Comparison of ENCODE assay signal across 13 cellular contexts in the genomic region with DNA sequence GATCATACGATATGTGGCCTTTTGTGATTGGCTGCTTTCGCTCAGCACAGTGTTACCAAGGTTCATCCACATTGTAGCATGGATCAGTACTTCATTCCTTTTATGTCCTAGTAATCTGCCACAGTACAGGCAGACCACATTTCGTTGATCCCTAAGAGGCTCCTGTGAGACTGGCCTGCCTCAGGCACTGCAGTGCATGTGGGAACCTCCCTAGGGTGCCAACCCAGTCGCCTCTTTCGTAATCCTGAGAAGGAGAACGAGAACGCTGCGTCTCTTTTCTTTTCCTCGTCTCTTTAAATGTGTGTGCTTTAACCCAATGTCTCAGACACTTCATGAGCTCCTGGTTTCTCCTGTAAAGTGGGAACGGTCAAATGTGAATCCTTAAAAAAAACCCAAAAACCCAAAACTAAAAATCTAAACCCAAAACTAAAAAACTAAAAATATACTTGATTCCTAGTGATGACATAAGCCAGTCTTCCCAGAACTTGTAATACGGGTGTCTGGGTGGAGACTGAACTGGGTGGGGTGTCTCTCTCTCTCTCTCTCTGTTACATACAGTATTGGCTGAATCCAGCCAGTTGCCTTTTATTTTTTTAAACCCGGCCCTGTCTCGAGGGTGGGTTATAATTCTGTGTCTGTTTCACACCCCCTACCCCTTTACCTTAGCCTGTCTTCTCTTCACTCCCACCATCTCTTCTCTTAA. TPM values are rescaled to one million over a fixed set of nuclear protein-coding genes. Genes with fewer than 3 reads are reported as not detected.
DNase-seq lines count a peak whose midpoint lies in the region; ATAC-seq and TF ChIP-seq lines count a peak whose summit lies in the region.
"Had no signal": no experiment of that assay in that cellular context is flagged by ENCODE, and none has a peak within 500 bp of the region (broad histone marks: within the 10 kb centered on the region; RNA-seq: fewer than 3 reads in every experiment).

No MANE protein-coding gene starts in this region.

- H4K20me1 ChIP-seq in SK-N-SH (ENCODE audit: insufficient read depth) = no peaks in the 10 kb centered on the region

- H3K27me3 ChIP-seq in A673 (replicated peaks; ENCODE audit: insufficient read depth, low read depth, low read length, poor library complexity) = no peaks in the 10 kb centered on the region
- H3K27me3 ChIP-seq in SK-N-SH (ENCODE audit: insufficient read depth) = no peaks in the 10 kb centered on the region
- H3K27me3 ChIP-seq in naive thymus-derived CD4-positive, alpha-beta T cell (ENCODE audit: control insufficient read depth in 2 of 2, insufficient read depth in 2 of 2, low read length in 2 of 2) = no peaks in the 10 kb centered on the region
- H3K27me3 ChIP-seq: stomach had no signal

- no peak for TF ChIP-seq RAD21 in SK-N-SH (IDR thresholded peaks at IDR 0.05; ENCODE audit: low read length)

- H3K4me3 ChIP-seq in A673 (ENCODE audit: low read depth, low read length, poor library complexity, severe bottlenecking) (no peak overlapping the region), NB4 (ENCODE audit: low read depth, low read length) (no peak overlapping the region), SK-N-SH (ENCODE audit: low read depth in 2 of 2, low read length in 1 of 2) (no peak overlapping the region), mucosa of descending colon (no peak overlapping the region)
- no peak overlapping the region for H3K4me3 ChIP-seq in naive thymus-derived CD4-positive, alpha-beta T cell (ENCODE audit: low read length)
- H3K4me3 ChIP-seq: stomach had no signal

- H3K4me1 Mint-ChIP-seq in naive thymus-derived CD4-positive, alpha-beta T cell = peaks cover 0 to 7% (median 0%) of the 10 kb centered on the region in 7 donors

- TF ChIP-seq CTCF in A673 (conservative IDR thresholded peaks at IDR 0.05; ENCODE audit: low read depth, low read length) (no peak), NB4 (IDR thresholded peaks at IDR 0.05; ENCODE audit: low read depth, low read length) (no peak), SK-N-SH (IDR thresholded peaks at IDR 0.05) (no peak), mucosa of descending colon (IDR thresholded peaks at IDR 0.05) (no peak)

- no peaks in the 10 kb centered on the region for H3K9me3 ChIP-seq in A673 (ENCODE audit: low read depth, low read length, poor library complexity, severe bottlenecking)
- no peaks in the 10 kb centered on the region for H3K9me3 ChIP-seq in SK-N-SH
- no peaks in the 10 kb centered on the region for H3K9me3 ChIP-seq in naive thymus-derived CD4-positive, alpha-beta T cell (ENCODE audit: control insufficient read depth in 2 of 3, low read length in 3 of 3)
- no peaks in the 10 kb centered on the region for H3K9me3 ChIP-seq in mucosa of descending colon
- H3K9me3 ChIP-seq: stomach had no signal

- no peak for TF ChIP-seq POLR2A in NB4 (IDR thresholded peaks at IDR 0.05; ENCODE audit: extremely low read depth, insufficient read length)

- H3K36me3 ChIP-seq in A673 (ENCODE audit: insufficient read depth, low read length, poor library complexity, severe bottlenecking) = peaks cover 6% of the 10 kb centered on the region
- peaks cover 13% of the 10 kb centered on the region in 2 experiments for H3K36me3 ChIP-seq in SK-N-SH (replicated peaks in 1 of 2; ENCODE audit: control insufficient read depth in 1 of 2, insufficient read depth in 2 of 2, low read length in 1 of 2)
- H3K36me3 ChIP-seq in naive thymus-derived CD4-positive, alpha-beta T cell (ENCODE audit: control insufficient read depth in 2 of 3, insufficient read depth in 3 of 3, low read length in 3 of 3) = peaks cover 0 to 34% (median 5%) of the 10 kb centered on the region in 3 experiments
- no peaks in the 10 kb centered on the region for H3K36me3 ChIP-seq in mucosa of descending colon (ENCODE audit: low read depth)

- no peak for TF ChIP-seq EP300 in SK-N-SH (IDR thresholded peaks at IDR 0.05; ENCODE audit: borderline replicate concordance in 1 of 2, low read depth in 1 of 2, low read length in 1 of 2)

- POLR2A ChIA-PET in A673 (lab: Charles Lee; ENCODE audit: low non-redundant PET) (interaction anchor here (0.6 kb wide), 1 partner anchor 31 kb away, joined by 3 read pairs; no protein-coding TSS in a partner anchor), SK-N-SH (lab: Yijun Ruan, JAX) (no interaction called here)
- POLR2A ChIA-PET in naive thymus-derived CD4-positive, alpha-beta T cell (lab: Charles Lee) = no interaction called here

- no peak overlapping the region for H2AFZ ChIP-seq in SK-N-SH (ENCODE audit: low read depth)

- BruUV-seq in A673 (replicated peaks; lab: Mats Ljungman, UMichigan) = no TSS peak

- no peak overlapping the region for H3K9ac ChIP-seq in SK-N-SH

- H3K4me3 Mint-ChIP-seq in naive thymus-derived CD4-positive, alpha-beta T cell = no peak overlapping the region

- DNase-seq in A673 (ENCODE audit: low spot score) = peak; percentile 81
- peak; percentile 87 for DNase-seq in NB4 (ENCODE audit: low read depth)
- peak; percentile 27 for DNase-seq in occipital lobe (lab: John Stamatoyannopoulos, UW)
- no peak for DNase-seq in SK-N-SH
- DNase-seq in retina = no peak
- no peak for DNase-seq in naive thymus-derived CD4-positive, alpha-beta T cell
- no peak for DNase-seq in mucosa of descending colon
- DNase-seq: amniotic stem cell; left colon; PC-3; stimulated activated CD4-positive, alpha-beta T cell treated with anti-CD3 and anti-CD28 coated beads, Interleukin-4, amount 100 ng/mL, for 4 hours; stomach had no signal

- peaks cover 20 to 52% (median 22%) of the 10 kb centered on the region in 5 donors for H3K36me3 Mint-ChIP-seq in naive thymus-derived CD4-positive, alpha-beta T cell

- H3K9me2 ChIP-seq in SK-N-SH = no peaks in the 10 kb centered on the region

- H3K4me2 ChIP-seq in SK-N-SH = no peak overlapping the region

- WGBS in SK-N-SH (ENCODE audit: low lambda C conversion rate) = 94% methylated on average over 13 of the region's 13 CpGs

- H3K27me3 Mint-ChIP-seq in naive thymus-derived CD4-positive, alpha-beta T cell = no peaks in the 10 kb centered on the region

- no peaks in the 10 kb centered on the region for H3F3A ChIP-seq in SK-N-SH (replicated peaks; ENCODE audit: insufficient read depth)

- H3K4me1 ChIP-seq in A673 (ENCODE audit: insufficient read depth, low read length, poor library complexity, severe bottlenecking) (peaks cover 11% of the 10 kb centered on the region), SK-N-SH (ENCODE audit: control insufficient read depth in 1 of 2, insufficient read depth in 2 of 2, low read depth in 1 of 2, low read length in 1 of 2) (no peaks in the 10 kb centered on the region), mucosa of descending colon (ENCODE audit: low read depth) (no peaks in the 10 kb centered on the region)
- no peaks in the 10 kb centered on the region for H3K4me1 ChIP-seq in naive thymus-derived CD4-positive, alpha-beta T cell (ENCODE audit: control insufficient read depth in 2 of 2, insufficient read depth in 2 of 2, low read length in 2 of 2)
- H3K4me1 ChIP-seq: stomach had no signal

- H3K79me2 ChIP-seq in SK-N-SH (ENCODE audit: insufficient read depth) = no peaks in the 10 kb centered on the region

- intact Hi-C loops in A673 (cut with micrococcal nuclease; ENCODE audit: unreplicated experiment) (no loop called here), mucosa of descending colon (cut with DNase I, micrococcal nuclease) (no loop called here)
- intact Hi-C loops in naive thymus-derived CD4-positive, alpha-beta T cell (cut with micrococcal nuclease) = no loop called here

- peak; percentile 97 for ATAC-seq in esophagus mucosa
- ATAC-seq in naive thymus-derived CD4-positive, alpha-beta T cell = no peak
- ATAC-seq in mucosa of descending colon = no peak
- ATAC-seq: left colon, PC-3 had no signal

- H3K27ac Mint-ChIP-seq in naive thymus-derived CD4-positive, alpha-beta T cell = no peak overlapping the region

- CTCF ChIA-PET in A673 (lab: Charles Lee) (no interaction called here), SK-N-SH (lab: Yijun Ruan, JAX) (interaction anchor here (1.5 to 1.6 kb wide), 2 partner anchors 9 to 10 kb away, joined by 5 read pairs; no protein-coding TSS in a partner anchor)
- CTCF ChIA-PET in naive thymus-derived CD4-positive, alpha-beta T cell (lab: Charles Lee) = interaction anchor here (0.5 kb wide), 1 partner anchor 83 kb away, joined by 3 read pairs; no protein-coding TSS in a partner anchor

- H3K27ac ChIP-seq in A673 (ENCODE audit: low read depth, low read length, poor library complexity, severe bottlenecking) = peak overlapping the region; percentile 74
- H3K27ac ChIP-seq in SK-N-SH (ENCODE audit: low read depth in 2 of 2, low read length in 1 of 2) = no peak overlapping the region
- H3K27ac ChIP-seq in naive thymus-derived CD4-positive, alpha-beta T cell (ENCODE audit: low read depth, low read length) = no peak overlapping the region
- H3K27ac ChIP-seq: stomach had no signal

- H3K9me3 Mint-ChIP-seq in naive thymus-derived CD4-positive, alpha-beta T cell = no peaks in the 10 kb centered on the region

TF ChIP-seq in SK-N-SH, 30 proteins besides CTCF, POLR2A, EP300 and RAD21 (continues in another document):
- TF ChIP-seq RCOR1 (IDR thresholded peaks at IDR 0.05; ENCODE audit: low read length) = no peak
- TF ChIP-seq, protein P1, sequence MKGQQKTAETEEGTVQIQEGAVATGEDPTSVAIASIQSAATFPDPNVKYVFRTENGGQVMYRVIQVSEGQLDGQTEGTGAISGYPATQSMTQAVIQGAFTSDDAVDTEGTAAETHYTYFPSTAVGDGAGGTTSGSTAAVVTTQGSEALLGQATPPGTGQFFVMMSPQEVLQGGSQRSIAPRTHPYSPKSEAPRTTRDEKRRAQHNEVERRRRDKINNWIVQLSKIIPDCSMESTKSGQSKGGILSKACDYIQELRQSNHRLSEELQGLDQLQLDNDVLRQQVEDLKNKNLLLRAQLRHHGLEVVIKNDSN (IDR thresholded peaks at IDR 0.05; ENCODE audit: borderline replicate concordance, low read depth) = no peak

RNA-seq across cellular contexts. Expression of gene AACS, which starts 14.9 kb away (rescaled TPM):
- total RNA-seq in A673 (2021) (20.1 and 24.8 TPM in 2 replicates), esophagus mucosa (51.8 TPM), occipital lobe (25.7 TPM), mucosa of descending colon (10 to 100 TPM; 29.0 to 58.4 (median 39.0) TPM)
- 17.1 and 17.3 TPM in 2 replicates for polyA plus RNA-seq in SK-N-SH (2012; rRNA removed)
- polyA plus RNA-seq in SK-N-SH (2012; cell fraction: cytosol; rRNA removed) = 11.1 and 14.1 TPM in 2 replicates
- 44.1 and 51.0 TPM in 2 replicates for polyA plus RNA-seq in SK-N-SH (2012; cell fraction: nucleus; rRNA removed)
- total RNA-seq in naive thymus-derived CD4-positive, alpha-beta T cell = 10 to 100 TPM; 11.6 to 21.7 (median 14.8) TPM
- polyA plus RNA-seq in naive thymus-derived CD4-positive, alpha-beta T cell = 10 to 100 TPM; 13.2 to 17.2 TPM

Comparison
In these comparisons a context has a peak if more than half of its experiments do, and no peak if none do; other contexts are left out.
1. DNase-seq: peak in A673 (single experiment), NB4 (single experiment) and occipital lobe (single experiment); none in SK-N-SH (single experiment), retina (single experiment), naive thymus-derived CD4-positive, alpha-beta T cell (0 of 9) and mucosa of descending colon (0 of 3).